In the genomic region with DNA sequence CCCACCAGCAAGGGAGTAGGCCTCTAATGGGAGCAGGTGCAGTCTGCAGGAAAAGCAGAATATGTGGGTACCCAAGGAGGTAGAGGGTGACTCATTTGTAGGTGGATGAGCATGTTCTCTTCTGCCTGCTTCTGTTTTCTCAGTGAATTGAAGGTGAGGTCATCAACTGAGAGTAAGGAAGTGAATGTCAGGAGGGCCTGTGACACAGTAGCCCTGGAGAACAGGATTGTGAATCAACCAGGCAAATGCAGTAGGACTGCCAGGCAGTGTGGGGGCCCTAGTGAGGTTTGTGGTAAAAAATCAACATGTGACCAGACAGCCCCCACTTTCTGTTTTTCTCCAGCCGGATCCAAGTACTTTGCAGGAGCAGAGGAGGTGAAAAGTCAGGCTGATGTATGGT, we compare ENCODE assay signal across 14 cellular contexts.
DNase-seq lines count a peak whose midpoint lies in the region; ATAC-seq and TF ChIP-seq lines count a peak whose summit lies in the region.
"Had no signal": no experiment of that assay in that cellular context is flagged by ENCODE, and none has a peak within 500 bp of the region (broad histone marks: within the 10 kb centered on the region; RNA-seq: fewer than 3 reads in every experiment).

No MANE protein-coding gene starts in this region.

- H3K36me3 ChIP-seq in PC-9 (ENCODE audit: low read depth) = no peaks in the 10 kb centered on the region
- H3K36me3 ChIP-seq: BLaER1 had no signal

- no peaks in the 10 kb centered on the region for H3K27me3 ChIP-seq in PC-9 (ENCODE audit: insufficient read depth, low read depth)
- H3K27me3 ChIP-seq: BLaER1 had no signal

- no peaks in the 10 kb centered on the region for H3K79me2 ChIP-seq in PC-9 (ENCODE audit: low read depth)

- H2AFZ ChIP-seq in PC-9 = no peak overlapping the region

- H3F3A ChIP-seq in PC-9 (ENCODE audit: insufficient read depth, low read depth) = peaks cover 9% of the 10 kb centered on the region; the same call in 1 of the 2 replicates

- CTCF ChIA-PET in PC-9 (lab: Charles Lee) = interaction anchor here (0.5 kb wide), 1 partner anchor 44 kb away, joined by 3 read pairs; no protein-coding TSS in a partner anchor

- DNase-seq in ELR (ENCODE audit: low read depth) (peak; percentile 81), PC-9 (peak; percentile 45 to 89), head of caudate nucleus (peak in 29 of 42 donors; percentile 1 to 76 (median 23)), HCEC 1CT (no peak), cerebellum (ENCODE audit: low spot score) (no peak)
- no peak for DNase-seq in activated CD4-positive, alpha-beta T cell treated with anti-CD3 and anti-CD28 coated beads, Interleukin-2, amount 50 U/mL, for 48 hours
- DNase-seq: central memory CD4-positive, alpha-beta T cell; NCI-H1048; NCI-H774 had no signal

- H3K4me1 ChIP-seq in PC-9 (replicated peaks; ENCODE audit: insufficient read depth) = peaks cover 23% of the 10 kb centered on the region
- H3K4me1 ChIP-seq: BLaER1 had no signal

- H3K9me2 ChIP-seq in PC-9 (ENCODE audit: insufficient read depth) = no peaks in the 10 kb centered on the region

- 0 out of 2 replicates have a peak, but pooled peaks cover 4% of the 10 kb centered on the region for H3K9me3 ChIP-seq in PC-9 (ENCODE audit: insufficient read depth, low read depth)
- H3K9me3 ChIP-seq: BLaER1 had no signal

- ATAC-seq in GM21825 (IDR thresholded peaks at IDR 0.05; ENCODE audit: unreplicated experiment) (peak; percentile 49), HG03175 (IDR thresholded peaks at IDR 0.05; ENCODE audit: unreplicated experiment) (no peak)
- ATAC-seq: activated CD4-positive, CD25-positive, alpha-beta regulatory T cell treated with anti-CD3 and anti-CD28 coated beads, Interleukin-2, amount 50 U/mL, for 24 hours; left lobe of liver had no signal

- no TSS peak for BruUV-seq in PC-9 (replicated peaks; lab: Mats Ljungman, UMichigan)

- no peak for TF ChIP-seq CTCF in PC-9 (conservative IDR thresholded peaks at IDR 0.05)

- POLR2A ChIA-PET in PC-9 (lab: Charles Lee; ENCODE audit: unreplicated experiment) = no interaction called here

- intact Hi-C loops in PC-9 (cut with micrococcal nuclease; ENCODE audit: unreplicated experiment) = loop anchor here (5.0 kb wide), 2 partner anchors 33 to 147 kb away; no protein-coding TSS in a partner anchor
- intact Hi-C loops in head of caudate nucleus (cut with DNase I) = no loop called here

- H3K27ac ChIP-seq in PC-9 = peak overlapping the region; percentile 73
- H3K27ac ChIP-seq: BLaER1 had no signal

- H4K20me1 ChIP-seq in PC-9 (ENCODE audit: insufficient read depth) = no peaks in the 10 kb centered on the region
- H4K20me1 ChIP-seq: BLaER1 had no signal

- H3K4me2 ChIP-seq in PC-9 = peak overlapping the region; percentile 28
- H3K4me2 ChIP-seq: BLaER1 had no signal

- no peak overlapping the region for H3K4me3 ChIP-seq in PC-9
- H3K4me3 ChIP-seq: BLaER1 had no signal

Comparison
In these comparisons a context has a peak if more than half of its experiments do, and no peak if none do; other contexts are left out.
1. DNase-seq: peak in ELR (single experiment), PC-9 (2 of 2) and head of caudate nucleus (29 of 42); none in activated CD4-positive, alpha-beta T cell treated with anti-CD3 and anti-CD28 coated beads, Interleukin-2, amount 50 U/mL, for 48 hours (0 of 2), HCEC 1CT (single experiment) and cerebellum (single experiment).